ENCODE assay signal across 8 cellular contexts in genomic region chr11:63683133-63683991, GRCh38. TPM values are rescaled to one million over a fixed set of nuclear protein-coding genes. Genes with fewer than 3 reads are reported as not detected.
DNase-seq lines count a peak whose midpoint lies in the region; ATAC-seq, FAIRE-seq and TF ChIP-seq lines count a peak whose summit lies in the region.

No MANE protein-coding gene starts in this region.

- H3K79me2 ChIP-seq in GM23248 (ENCODE audit: insufficient read depth) (peaks cover 69% of the 10 kb centered on the region), H1 (ENCODE audit: control insufficient read depth in 1 of 2, insufficient read depth in 2 of 2, low read length in 2 of 2) (peaks cover 13 to 64% of the 10 kb centered on the region in 2 experiments; a peak in 3 of 4 replicates)

- no peak overlapping the region for H3K4ac ChIP-seq in H1 (replicated peaks; ENCODE audit: insufficient read length, low read depth, low read length)

- H4K5ac ChIP-seq in H1 (ENCODE audit: insufficient read length, low read depth, low read length) = no peak overlapping the region

- H2BK20ac ChIP-seq in H1 (ENCODE audit: low read length) = no peak overlapping the region

- H3K14ac ChIP-seq in H1 (ENCODE audit: insufficient read length) = no peak overlapping the region

- H3K4me2 ChIP-seq in GM23248 (ENCODE audit: unreplicated experiment) (peak overlapping the region; percentile 95), H1 (ENCODE audit: insufficient read depth in 1 of 2, low read depth in 2 of 2, low read length in 2 of 2) (peak overlapping the region; percentile 72 to 89)

- no peaks in the 10 kb centered on the region for H3K9me3 ChIP-seq in GM23248 (ENCODE audit: low read depth)
- no peaks in the 10 kb centered on the region for H3K9me3 ChIP-seq in H1 (ENCODE audit: insufficient read depth in 2 of 2, low read depth in 1 of 2, low read length in 1 of 2)
- H3K9me3 ChIP-seq in prostate gland = no peaks in the 10 kb centered on the region

- peak overlapping the region; percentile 83 for H3K9ac ChIP-seq in GM23248
- peak overlapping the region in 2 of 4 experiments; percentile 9 to 75; a peak in 3 of 7 replicates for H3K9ac ChIP-seq in H1 (replicated peaks in 1 of 4; ENCODE audit: extremely low read depth in 1 of 4, low read depth in 3 of 4, low read length in 3 of 4)

- TF ChIP-seq EP300 in H1 (IDR thresholded peaks at IDR 0.05; ENCODE audit: borderline replicate concordance in 1 of 2, low read depth in 2 of 2, low read length in 2 of 2) = no peak

- no peak overlapping the region for H2BK15ac ChIP-seq in H1 (ENCODE audit: low read length)

- H2AK5ac ChIP-seq in H1 (ENCODE audit: low read depth, low read length) = no peak overlapping the region

- H3K4me1 ChIP-seq in GM23248 (ENCODE audit: insufficient read depth) (peaks cover 38% of the 10 kb centered on the region), H1 (replicated peaks in 1 of 4; ENCODE audit: control insufficient read depth in 3 of 4, insufficient read depth in 4 of 4, low read length in 3 of 4) (peaks cover 0 to 14% (median 6%) of the 10 kb centered on the region in 4 experiments; a peak in 5 of 7 replicates), prostate gland (replicated peaks) (peaks cover 4% of the 10 kb centered on the region)

- H3K27ac ChIP-seq in GM23248 (peak overlapping the region; percentile 75), H1 (ENCODE audit: low read depth, low read length) (no peak overlapping the region), prostate gland (peak overlapping the region; percentile 92 to 97)

- no peaks in the 10 kb centered on the region for H4K20me1 ChIP-seq in GM23248 (ENCODE audit: insufficient read depth)
- H4K20me1 ChIP-seq in H1 (replicated peaks in 1 of 2; ENCODE audit: control insufficient read depth in 1 of 2, insufficient read depth in 2 of 2, low read length in 2 of 2) = peaks cover 7 to 8% of the 10 kb centered on the region in 2 experiments

- no peak for TF ChIP-seq POLR2A in H1 (IDR thresholded peaks at IDR 0.05; ENCODE audit: control extremely low read depth in 1 of 2, low read depth in 2 of 2, low read length in 2 of 2)
- TF ChIP-seq POLR2A in prostate gland (IDR thresholded peaks at IDR 0.05) = no peak

- H3F3A ChIP-seq in GM23248 (ENCODE audit: insufficient read depth) = peaks cover 30% of the 10 kb centered on the region

- no peak for FAIRE-seq in H1 (lab: Jason Lieb, UNC)

- intact Hi-C loops in prostate gland (cut with DNase I) = loop anchor here (10.0 kb wide), 1 partner anchor 51 kb away; no protein-coding TSS in a partner anchor

- no peaks in the 10 kb centered on the region for H3K9me2 ChIP-seq in GM23248 (ENCODE audit: insufficient read depth)

- peaks cover 10% of the 10 kb centered on the region for H3K23me2 ChIP-seq in H1 (ENCODE audit: low read depth, low read length)

- 73 to 75% methylated on average over 8 of the region's 8 CpGs for WGBS in GM23248 (ENCODE audit: low coverage in 1 of 2, low lambda C conversion rate in 2 of 2, missing lambda C conversion rate in 2 of 2), 2 experiments
- WGBS in H1 (ENCODE audit: extremely low coverage in 1 of 2, insufficient coverage in 1 of 2, insufficient read length in 1 of 2, insufficient replicate concordance in 2 of 2, low coverage in 1 of 2, low lambda C conversion rate in 2 of 2, missing lambda C conversion rate in 1 of 2), 2 experiments = 86% methylated on average over 8 of the region's 8 CpGs; no CpG with 5 or more reads in 1 of the 2 experiments
- WGBS in prostate gland = 73% methylated on average over 8 of the region's 8 CpGs

- no peak overlapping the region for H2BK120ac ChIP-seq in H1 (replicated peaks; ENCODE audit: low read depth, low read length)

- H3K4me3 ChIP-seq in GM23248 (peak overlapping the region; percentile 83), H1 (ENCODE audit: extremely low read depth in 1 of 4, insufficient read depth in 2 of 4, low read depth in 3 of 4, low read length in 4 of 4) (peak overlapping the region; percentile 71 to 94 (median 89)), prostate gland (peak overlapping the region; percentile 76 to 89)

- TF ChIP-seq CTCF in H1 (IDR thresholded peaks at IDR 0.05; ENCODE audit: control extremely low read depth in 1 of 3, insufficient read depth in 1 of 3, low read depth in 1 of 3, low read length in 3 of 3) = no peak
- TF ChIP-seq CTCF in prostate gland (IDR thresholded peaks at IDR 0.05) = no peak
- TF ChIP-seq CTCF in GM20000 (IDR thresholded peaks at IDR 0.05; ENCODE audit: extremely low read depth, missing control alignments) = no peak

- ATAC-seq in HG03097 (IDR thresholded peaks at IDR 0.05; ENCODE audit: low FRiP score, unreplicated experiment) (no peak), GM21381 (IDR thresholded peaks at IDR 0.05; ENCODE audit: unreplicated experiment) (no peak)

- no peaks in the 10 kb centered on the region for H3K27me3 ChIP-seq in GM23248 (replicated peaks; ENCODE audit: insufficient read depth)
- no peaks in the 10 kb centered on the region for H3K27me3 ChIP-seq in H1 (replicated peaks in 1 of 4; ENCODE audit: control insufficient read depth in 3 of 4, extremely low read depth in 1 of 4, insufficient read depth in 3 of 4, low read length in 3 of 4)
- H3K27me3 ChIP-seq in prostate gland (replicated peaks; ENCODE audit: insufficient read depth) = no peaks in the 10 kb centered on the region

- POLR2A ChIA-PET in H1 (lab: Charles Lee; ENCODE audit: partially characterized antibody) = interaction anchor here (0.6 to 4.6 kb wide), 13 partner anchors 8 to 1114 kb away, joined by 3 to 58 read pairs (median 7); partner anchors contain the start of gene ATL3

- TF ChIP-seq RAD21 in H1 (IDR thresholded peaks at IDR 0.05 in 1 of 2, conservative IDR thresholded peaks at IDR 0.05 in 1 of 2; ENCODE audit: low read depth in 2 of 2, low read length in 2 of 2) = no peak

- no peak overlapping the region for H4K91ac ChIP-seq in H1 (replicated peaks; ENCODE audit: insufficient read length, low read length)

- H2AFZ ChIP-seq in GM23248 = peak overlapping the region; percentile 80; the same call in 1 of the 2 replicates
- H2AFZ ChIP-seq in H1 (ENCODE audit: low read length) = no peak overlapping the region

- DNase-seq in GM23248 (peak; percentile 61), OCI-M2 (lab: John Stamatoyannopoulos, UW; ENCODE audit: unreplicated experiment) (peak; percentile 26), H1 (ENCODE audit: low read depth in 1 of 2, low spot score in 2 of 2) (no peak), prostate gland (ENCODE audit: low spot score) (no peak), GM20000 (ENCODE audit: low spot score) (no peak), NCI-H2081 (lab: John Stamatoyannopoulos, UW) (no peak)

- no peaks in the 10 kb centered on the region for H3K79me1 ChIP-seq in H1 (ENCODE audit: low read depth, low read length)

- no peak overlapping the region for H4K8ac ChIP-seq in H1 (ENCODE audit: extremely low read depth, insufficient read depth, low read length)

- H3K36me3 ChIP-seq in GM23248 (ENCODE audit: low read depth) (no peaks in the 10 kb centered on the region), H1 (ENCODE audit: control insufficient read depth in 2 of 4, insufficient read depth in 4 of 4, low read length in 3 of 4) (no peaks in the 10 kb centered on the region; a peak in 1 of 8 replicates), prostate gland (no peaks in the 10 kb centered on the region)

- no peak overlapping the region for H2BK12ac ChIP-seq in H1 (ENCODE audit: low read depth, low read length)

- in situ Hi-C loops in GM23248 (cut with MboI) = no loop called here

- CTCF ChIA-PET in H1 (lab: Charles Lee; ENCODE audit: partially characterized antibody) = interaction anchor here (0.7 to 2.3 kb wide), 7 partner anchors 8 to 55 kb away, joined by 3 to 7 read pairs (median 4); no protein-coding TSS in a partner anchor

- no peak overlapping the region for H3K23ac ChIP-seq in H1 (ENCODE audit: insufficient read length)

- H3K18ac ChIP-seq in H1 (ENCODE audit: extremely low read depth, low read length) = no peak overlapping the region; the same call in 1 of the 2 replicates

- H2BK5ac ChIP-seq in H1 (ENCODE audit: low read depth, low read length) = no peak overlapping the region

- no peak overlapping the region for H3K56ac ChIP-seq in H1 (replicated peaks; ENCODE audit: insufficient read length, low read depth, low read length)

TF ChIP-seq in H1, 55 proteins besides CTCF, POLR2A, EP300 and RAD21:
- TF ChIP-seq EGR1 (IDR thresholded peaks at IDR 0.05; ENCODE audit: borderline replicate concordance, low read depth, low read length) = no peak
- no peak for TF ChIP-seq ASH2L (IDR thresholded peaks at IDR 0.05; ENCODE audit: low read length)
- TF ChIP-seq SIN3A (conservative IDR thresholded peaks at IDR 0.05 in 1 of 2, IDR thresholded peaks at IDR 0.05 in 1 of 2; ENCODE audit: low read depth in 1 of 2, low read length in 2 of 2) = 0 out of 4 replicates have a peak, but pooled peaks of 1 of the 2 experiments have one; percentile 9
- TF ChIP-seq PHF8 (conservative IDR thresholded peaks at IDR 0.05; ENCODE audit: low read depth, low read length) = no peak

RNA-seq across cellular contexts. Expression of gene RTN3, which starts 2.1 kb away (rescaled TPM):
- total RNA-seq in GM23248 (2014; rRNA removed; shearing (Covaris generic)) = 66.9 and 113 TPM in 2 replicates
- polyA plus RNA-seq in GM23248 (2016; fragmentation: Nextera tagmentation; extraction: Ambion mirVana) (123 and 127 TPM in 2 replicates), H1 (2011; rRNA removed) (160 and 162 TPM in 2 replicates)
- 198 and 203 TPM in 2 replicates for total RNA-seq in H1 (2021; fragmentation: NEBNext Ultra II Directional; extraction: Animal tissue kit (Norgen Biotek cat#: 25700))
- polyA plus RNA-seq in H1 (2011; cell fraction: cytosol; rRNA removed) = 108 TPM
- 115 TPM for polyA plus RNA-seq in H1 (2011; cell fraction: nucleus; rRNA removed)
- polyA plus RNA-seq in H1 (2012, experiment 1 of 2) = 142 to 169 TPM (median 158 TPM) in 4 replicates
- polyA plus RNA-seq in H1 (2012, experiment 2 of 2) = 141 TPM
- 325 TPM for polyA plus RNA-seq in H1 (2013, experiment 1 of 2)
- polyA plus RNA-seq in H1 (2013, experiment 2 of 2) = 380 TPM
- 167 and 189 TPM in 2 replicates for polyA minus RNA-seq in H1 (2011; rRNA and poly(A)+ RNA removed)
- polyA minus RNA-seq in H1 (2011; cell fraction: cytosol; rRNA and poly(A)+ RNA removed) = 178 TPM
- polyA minus RNA-seq in H1 (2011; cell fraction: nucleus; rRNA and poly(A)+ RNA removed) = 83.7 TPM
- total RNA-seq in prostate gland = 10 to 100 TPM; 74.1 to 88.8 TPM

RNA-seq across cellular contexts. Expression of gene ATL3, which starts 12.2 kb away (rescaled TPM):
- total RNA-seq in GM23248 (2014; rRNA removed; shearing (Covaris generic)) = 199 and 210 TPM in 2 replicates
- polyA plus RNA-seq in GM23248 (2016; fragmentation: Nextera tagmentation; extraction: Ambion mirVana) (79.5 and 79.9 TPM in 2 replicates), H1 (2011; rRNA removed) (6.1 and 7.8 TPM in 2 replicates)
- total RNA-seq in H1 (2021; fragmentation: NEBNext Ultra II Directional; extraction: Animal tissue kit (Norgen Biotek cat#: 25700)) = 22.2 and 24.5 TPM in 2 replicates
- 6.6 TPM for polyA plus RNA-seq in H1 (2011; cell fraction: cytosol; rRNA removed)
- 4.3 TPM for polyA plus RNA-seq in H1 (2011; cell fraction: nucleus; rRNA removed)
- polyA plus RNA-seq in H1 (2012, experiment 1 of 2) = 7.5 to 9.7 TPM (median 8.4 TPM) in 4 replicates
- polyA plus RNA-seq in H1 (2012, experiment 2 of 2) = 5.2 TPM
- polyA plus RNA-seq in H1 (2013, experiment 1 of 2) = 9.3 TPM
- 10.2 TPM for polyA plus RNA-seq in H1 (2013, experiment 2 of 2)
- polyA minus RNA-seq in H1 (2011; rRNA and poly(A)+ RNA removed) = 16.2 and 20.4 TPM in 2 replicates
- polyA minus RNA-seq in H1 (2011; cell fraction: cytosol; rRNA and poly(A)+ RNA removed) = 10.1 TPM
- 9.7 TPM for polyA minus RNA-seq in H1 (2011; cell fraction: nucleus; rRNA and poly(A)+ RNA removed)
- 10 to 100 TPM; 46.7 to 64.3 TPM for total RNA-seq in prostate gland

Comparison
In these comparisons a context has a peak if more than half of its experiments do, and no peak if none do; other contexts are left out.
1. DNase-seq: peak in GM23248 (single experiment) and OCI-M2 (single experiment); none in H1 (0 of 2), prostate gland (single experiment), GM20000 (single experiment) and NCI-H2081 (0 of 2).
2. Peak in every context shown above with its lines, with median percentiles within 50 percentile points of each other: H3K4me3 ChIP-seq.